In genomic region chrX:42755820-42756219, GRCh38 we compare ENCODE assay signal across 13 cellular contexts. TPM values are rescaled to one million over a fixed set of nuclear protein-coding genes. Genes with fewer than 3 reads are reported as not detected.
DNase-seq lines count a peak whose midpoint lies in the region; ATAC-seq and TF ChIP-seq lines count a peak whose summit lies in the region.
"Had no signal": no experiment of that assay in that cellular context is flagged by ENCODE, and none has a peak within 500 bp of the region (broad histone marks: within the 10 kb centered on the region; RNA-seq: fewer than 3 reads in every experiment).

No MANE protein-coding gene starts in this region.

- H3K36me3 Mint-ChIP-seq in memory B cell: peaks cover 1% of the 10 kb centered on the region
- no peaks in the 10 kb centered on the region for H3K36me3 Mint-ChIP-seq in stimulated activated memory B cell treated with anti-CD40 and anti-IgM and Interleukin-4, amounts not matched to agents 10 μg/mL and 1 μg/mL and 100 μg/mL, for 72 hours

- no peak overlapping the region for H3K9ac ChIP-seq in fibroblast of lung (ENCODE audit: insufficient read depth, low read length)

- no peak for TF ChIP-seq CTCF in fibroblast of lung (conservative IDR thresholded peaks at IDR 0.05 in 1 of 2, IDR thresholded peaks at IDR 0.05 in 1 of 2; ENCODE audit: low read depth in 1 of 2, low read length in 2 of 2)

- H3K4me3 ChIP-seq in fibroblast of lung (replicated peaks in 1 of 4; ENCODE audit: control extremely low read depth in 1 of 4, insufficient read depth in 1 of 4, low read depth in 3 of 4, low read length in 4 of 4): no peak overlapping the region

- H3K36me3 ChIP-seq in fibroblast of lung (ENCODE audit: control insufficient read depth, insufficient read depth, low read length): no peaks in the 10 kb centered on the region
- H3K36me3 ChIP-seq: neutrophil had no signal

- DNase-seq in Right ventricle myocardium inferior (ENCODE audit: missing footprints): peak; percentile 64
- DNase-seq in cardiac septum (ENCODE audit: low spot score): no peak
- peak; percentile 67 to 72 for DNase-seq in fibroblast of lung (ENCODE audit: low read depth in 2 of 2)
- no peak for DNase-seq in memory B cell (ENCODE audit: low spot score in 2 of 2)
- DNase-seq in SHP77 (lab: John Stamatoyannopoulos, UW): no peak
- no peak for DNase-seq in GM19240 (ENCODE audit: insufficient read length, low spot score)
- DNase-seq in NOMO-1 treated with dmso at 0.1 percent for 144 hours (lab: John Stamatoyannopoulos, UW; ENCODE audit: unreplicated experiment): no peak
- DNase-seq: activated CD8-positive, alpha-beta T cell treated with anti-CD3 and anti-CD28 coated beads for 36 hours; KBM-7; NCI-H2227 treated with DMSO at 0.1 percent for 48 hours had no signal

- no peaks in the 10 kb centered on the region for H3K27me3 Mint-ChIP-seq in memory B cell
- H3K27me3 Mint-ChIP-seq in stimulated activated memory B cell treated with anti-CD40 and anti-IgM and Interleukin-4, amounts not matched to agents 10 μg/mL and 1 μg/mL and 100 μg/mL, for 72 hours: no peaks in the 10 kb centered on the region
- H3K27me3 Mint-ChIP-seq: activated CD8-positive, alpha-beta T cell treated with anti-CD3 and anti-CD28 coated beads for 36 hours had no signal

- no peaks in the 10 kb centered on the region for H3K27me3 ChIP-seq in fibroblast of lung (ENCODE audit: control insufficient read depth, insufficient read depth, low read length)
- H3K27me3 ChIP-seq: neutrophil had no signal

- H3K27ac ChIP-seq in fibroblast of lung (ENCODE audit: insufficient read depth, low read length): no peak overlapping the region
- H3K27ac ChIP-seq: 22Rv1, neutrophil had no signal

- H3K79me2 ChIP-seq in fibroblast of lung (ENCODE audit: control insufficient read depth, insufficient read depth, low read length): no peaks in the 10 kb centered on the region

- no peak overlapping the region for H3K4me2 ChIP-seq in fibroblast of lung (ENCODE audit: extremely low read depth, insufficient read depth, low read length)

- H3K9me3 Mint-ChIP-seq in memory B cell: no peaks in the 10 kb centered on the region
- no peaks in the 10 kb centered on the region for H3K9me3 Mint-ChIP-seq in stimulated activated memory B cell treated with anti-CD40 and anti-IgM and Interleukin-4, amounts not matched to agents 10 μg/mL and 1 μg/mL and 100 μg/mL, for 72 hours
- H3K9me3 Mint-ChIP-seq: activated CD8-positive, alpha-beta T cell treated with anti-CD3 and anti-CD28 coated beads for 36 hours had no signal

- H4K20me1 ChIP-seq in fibroblast of lung (ENCODE audit: control insufficient read depth, extremely low read depth, insufficient read depth, low read length): no peaks in the 10 kb centered on the region

- H3K4me1 Mint-ChIP-seq in memory B cell: peaks cover 3% of the 10 kb centered on the region
- H3K4me1 Mint-ChIP-seq in stimulated activated memory B cell treated with anti-CD40 and anti-IgM and Interleukin-4, amounts not matched to agents 10 μg/mL and 1 μg/mL and 100 μg/mL, for 72 hours: no peaks in the 10 kb centered on the region

- H3K27ac Mint-ChIP-seq in memory B cell: peak overlapping the region; percentile 65
- no peak overlapping the region for H3K27ac Mint-ChIP-seq in stimulated activated memory B cell treated with anti-CD40 and anti-IgM and Interleukin-4, amounts not matched to agents 10 μg/mL and 1 μg/mL and 100 μg/mL, for 72 hours
- H3K27ac Mint-ChIP-seq: activated CD8-positive, alpha-beta T cell treated with anti-CD3 and anti-CD28 coated beads for 36 hours had no signal

- no peak overlapping the region for H3K4me3 Mint-ChIP-seq in memory B cell
- no peak overlapping the region for H3K4me3 Mint-ChIP-seq in stimulated activated memory B cell treated with anti-CD40 and anti-IgM and Interleukin-4, amounts not matched to agents 10 μg/mL and 1 μg/mL and 100 μg/mL, for 72 hours
- H3K4me3 Mint-ChIP-seq: activated CD8-positive, alpha-beta T cell treated with anti-CD3 and anti-CD28 coated beads for 36 hours had no signal

- H3K9me3 ChIP-seq in fibroblast of lung (ENCODE audit: control insufficient read depth, insufficient read depth, low read depth, low read length): no peaks in the 10 kb centered on the region
- H3K9me3 ChIP-seq: neutrophil had no signal

- H3K4me1 ChIP-seq in fibroblast of lung (ENCODE audit: control insufficient read depth, extremely low read depth, insufficient read depth, low read length): no peaks in the 10 kb centered on the region

- H2AFZ ChIP-seq in fibroblast of lung (ENCODE audit: low read length): no peak overlapping the region

- ATAC-seq in Right ventricle myocardium inferior (peak; percentile 75), memory B cell (ENCODE audit: low read depth) (no peak)
- ATAC-seq in stimulated activated memory B cell treated with anti-CD40 and anti-IgM and Interleukin-4, amounts not matched to agents 10 μg/mL and 1 μg/mL and 100 μg/mL, for 72 hours: no peak
- ATAC-seq: activated CD8-positive, alpha-beta T cell treated with anti-CD3 and anti-CD28 coated beads for 36 hours had no signal

- intact Hi-C loops in Right ventricle myocardium inferior (cut with DNase I): no loop called here
- intact Hi-C loops in cardiac septum (cut with DNase I): no loop called here

RNA-seq across cellular contexts. Expression of gene PPP1R2C, which starts 22.1 kb away (rescaled TPM):
- not detected for total RNA-seq in Right ventricle myocardium inferior
- not detected for total RNA-seq in cardiac septum
- total RNA-seq in fibroblast of lung: not detected in 2 replicates
- polyA plus RNA-seq in fibroblast of lung: not detected in 2 replicates
- polyA plus RNA-seq in fibroblast of lung (2012): not detected in 2 replicates
- not detected in 2 replicates for polyA minus RNA-seq in fibroblast of lung (ENCODE audit: low replicate concordance)
- total RNA-seq: activated CD8-positive, alpha-beta T cell treated with anti-CD3 and anti-CD28 coated beads for 36 hours had no signal

Comparison
In these comparisons a context has a peak if more than half of its experiments do, and no peak if none do; other contexts are left out.
1. DNase-seq: peak in Right ventricle myocardium inferior (single experiment) and fibroblast of lung (2 of 2); none in cardiac septum (single experiment), memory B cell (0 of 2), SHP77 (0 of 2), GM19240 (single experiment) and NOMO-1 treated with dmso at 0.1 percent for 144 hours (single experiment).